In the genomic region with DNA sequence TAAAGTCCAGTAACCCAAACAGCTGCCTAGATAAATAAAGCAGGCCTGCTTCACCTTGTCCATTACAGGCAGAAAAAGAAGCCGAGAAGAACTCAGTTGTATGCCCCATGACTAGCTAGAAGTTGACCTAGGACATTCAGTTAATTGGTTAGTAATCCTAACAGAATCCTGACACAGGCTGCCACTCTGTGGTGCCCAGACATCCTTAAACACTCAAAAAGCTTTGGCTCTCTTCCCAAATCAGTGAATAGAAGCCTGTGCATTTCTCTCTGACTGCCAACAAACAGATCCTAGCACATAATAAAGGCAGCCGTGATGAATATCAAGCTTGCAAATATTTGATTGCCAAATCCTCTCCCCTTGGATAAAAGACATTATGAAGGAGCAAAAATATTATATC, we compare ENCODE assay signal across 1 cellular context.
TF ChIP-seq lines count a peak whose summit lies in the region.

No MANE protein-coding gene starts in this region.

TF ChIP-seq in GM23338, 12 proteins besides CTCF, POLR2A, EP300 and RAD21 (continued from another document):
- no peak for TF ChIP-seq ETS1 (IDR thresholded peaks at IDR 0.05)
